29 cellular contexts compared by ENCODE assay signal in genomic region chr4:160194716-160195115, GRCh38.
"Had no signal": no experiment of that assay in that cellular context is flagged by ENCODE, and none has a peak within 500 bp of the region (broad histone marks: within the 10 kb centered on the region; RNA-seq: fewer than 3 reads in every experiment).

No MANE protein-coding gene starts in this region.

- H3K4me3 Mint-ChIP-seq: effector memory CD8-positive, alpha-beta T cell; immature natural killer cell; mesothelial cell of epicardium; naive B cell; natural killer cell treated with Interleukin-12 subunit alpha and Interleukin-12 subunit beta and Interleukin-15 and Interleukin-18, amount 100 ng/mL, for 72 hours; neural crest cell; stimulated activated memory B cell treated with anti-CD40 and anti-IgM and Interleukin-4, amounts not matched to agents 10 μg/mL and 1 μg/mL and 100 μg/mL, for 72 hours had no signal

- H3K27ac ChIP-seq: esophagus squamous epithelium, left lung, parathyroid adenoma, right atrium auricular region, thoracic aorta, tibial nerve, upper lobe of left lung, vagina had no signal

- H2AFZ ChIP-seq: parathyroid adenoma had no signal

- H3K4me1 ChIP-seq: esophagus squamous epithelium, left lung, parathyroid adenoma, right atrium auricular region, tibial nerve, upper lobe of left lung, vagina had no signal

- FAIRE-seq: endometrium had no signal

- H3K36me3 Mint-ChIP-seq: immature natural killer cell; naive B cell; natural killer cell treated with Interleukin-12 subunit alpha and Interleukin-12 subunit beta and Interleukin-15 and Interleukin-18, amount 100 ng/mL, for 72 hours; stimulated activated memory B cell treated with anti-CD40 and anti-IgM and Interleukin-4, amounts not matched to agents 10 μg/mL and 1 μg/mL and 100 μg/mL, for 72 hours had no signal

- H3K79me2 ChIP-seq: parathyroid adenoma had no signal

- H3K4me2 ChIP-seq: smooth muscle cell had no signal

- H3K27ac Mint-ChIP-seq: effector memory CD8-positive, alpha-beta T cell; immature natural killer cell; mesothelial cell of epicardium; naive B cell; natural killer cell treated with Interleukin-12 subunit alpha and Interleukin-12 subunit beta and Interleukin-15 and Interleukin-18, amount 100 ng/mL, for 72 hours; progenitor cell of endocrine pancreas; stimulated activated memory B cell treated with anti-CD40 and anti-IgM and Interleukin-4, amounts not matched to agents 10 μg/mL and 1 μg/mL and 100 μg/mL, for 72 hours had no signal

- H3K27me3 ChIP-seq: esophagus squamous epithelium, left lung, right atrium auricular region, tibial nerve, upper lobe of left lung, vagina had no signal

- H3K36me3 ChIP-seq: esophagus squamous epithelium, left lung, right atrium auricular region, thoracic aorta, tibial nerve, upper lobe of left lung, vagina had no signal

- H3K9me3 ChIP-seq: esophagus squamous epithelium, mucosa of descending colon, thoracic aorta, upper lobe of left lung, vagina had no signal

- H3K4me3 ChIP-seq: esophagus squamous epithelium, left lung, mucosa of descending colon, right atrium auricular region, smooth muscle cell, thoracic aorta, tibial nerve, upper lobe of left lung, vagina had no signal

- H3K4me1 Mint-ChIP-seq: immature natural killer cell; mesothelial cell of epicardium; naive B cell; neural crest cell; stimulated activated memory B cell treated with anti-CD40 and anti-IgM and Interleukin-4, amounts not matched to agents 10 μg/mL and 1 μg/mL and 100 μg/mL, for 72 hours had no signal

- H3K27me3 Mint-ChIP-seq: effector memory CD8-positive, alpha-beta T cell; naive B cell; natural killer cell treated with Interleukin-12 subunit alpha and Interleukin-12 subunit beta and Interleukin-15 and Interleukin-18, amount 100 ng/mL, for 72 hours; progenitor cell of endocrine pancreas; stimulated activated memory B cell treated with anti-CD40 and anti-IgM and Interleukin-4, amounts not matched to agents 10 μg/mL and 1 μg/mL and 100 μg/mL, for 72 hours had no signal

- ATAC-seq: effector memory CD8-positive, alpha-beta T cell; left cardiac atrium; left lung; mucosa of descending colon; natural killer cell treated with Interleukin-12 subunit alpha and Interleukin-12 subunit beta and Interleukin-15 and Interleukin-18, amount 100 ng/mL, for 72 hours; sciatic nerve; stimulated activated memory B cell treated with anti-CD40 and anti-IgM and Interleukin-4, amounts not matched to agents 10 μg/mL and 1 μg/mL and 100 μg/mL, for 72 hours; stimulated activated naive CD8-positive, alpha-beta T cell treated with anti-CD3 and anti-CD28 coated beads, Interleukin-15, Interleukin-2, amounts not matched to agents 100 U/mL and 50 U/mL, for 24 hours had no signal

- DNase-seq: cortex of kidney; effector memory CD8-positive, alpha-beta T cell; erythroblast; esophagus squamous epithelium; foreskin melanocyte; glutamatergic neuron; hypothalamus; immature natural killer cell; left cardiac atrium; naive B cell; stimulated activated CD4-positive, alpha-beta T cell treated with anti-CD3 and anti-CD28 coated beads, Interleukin-4, amount 100 ng/mL, for 4 hours; stimulated activated naive CD8-positive, alpha-beta T cell treated with anti-CD3 and anti-CD28 coated beads, Interleukin-15, Interleukin-2, amounts not matched to agents 100 U/mL and 50 U/mL, for 24 hours; substantia nigra had no signal

- H3K9ac ChIP-seq: parathyroid adenoma had no signal
